Comparison of ENCODE assay signal across 1 cellular context in the genomic region with DNA sequence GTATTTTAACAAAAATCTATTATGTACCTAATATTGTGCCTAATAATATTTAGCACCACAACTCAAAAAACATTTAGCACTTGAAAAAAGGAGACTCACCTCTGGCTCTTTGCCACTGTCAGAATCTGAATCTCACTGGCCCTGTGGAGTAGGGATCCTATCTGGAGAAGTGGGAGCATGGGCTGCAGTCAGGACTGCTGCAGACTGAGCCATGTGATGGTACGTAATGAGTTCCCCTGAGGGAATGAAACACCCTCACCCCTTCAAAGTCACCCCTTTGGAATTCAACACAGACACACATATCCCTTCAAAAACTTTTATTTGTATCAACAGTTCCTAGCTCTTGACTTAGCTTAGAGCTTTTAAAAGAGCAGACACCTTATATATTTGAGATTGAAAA.
TF ChIP-seq lines count a peak whose summit lies in the region.

No MANE protein-coding gene starts in this region.

TF ChIP-seq in IMR-90, 13 proteins besides CTCF, POLR2A, EP300 and RAD21:
- peak; percentile 36; the same call in 1 of the 2 replicates for TF ChIP-seq FOS (IDR thresholded peaks at IDR 0.05; ENCODE audit: low read depth, low read length)
- TF ChIP-seq MAFK (IDR thresholded peaks at IDR 0.05; ENCODE audit: low read depth, low read length), result no peak
- TF ChIP-seq MAZ (IDR thresholded peaks at IDR 0.05; ENCODE audit: borderline replicate concordance, low read depth, low read length), result no peak
- no peak for TF ChIP-seq RFX5 (IDR thresholded peaks at IDR 0.05; ENCODE audit: low read depth, low read length)
- no peak for TF ChIP-seq RCOR1 (IDR thresholded peaks at IDR 0.05; ENCODE audit: insufficient replicate concordance, low read length)
- TF ChIP-seq SMC3 (IDR thresholded peaks at IDR 0.05; ENCODE audit: low read depth, low read length), result no peak
- TF ChIP-seq, protein P1, sequence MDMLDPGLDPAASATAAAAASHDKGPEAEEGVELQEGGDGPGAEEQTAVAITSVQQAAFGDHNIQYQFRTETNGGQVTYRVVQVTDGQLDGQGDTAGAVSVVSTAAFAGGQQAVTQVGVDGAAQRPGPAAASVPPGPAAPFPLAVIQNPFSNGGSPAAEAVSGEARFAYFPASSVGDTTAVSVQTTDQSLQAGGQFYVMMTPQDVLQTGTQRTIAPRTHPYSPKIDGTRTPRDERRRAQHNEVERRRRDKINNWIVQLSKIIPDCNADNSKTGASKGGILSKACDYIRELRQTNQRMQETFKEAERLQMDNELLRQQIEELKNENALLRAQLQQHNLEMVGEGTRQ (IDR thresholded peaks at IDR 0.05; ENCODE audit: low read depth, low read length), result peak; percentile 81
- no peak for TF ChIP-seq CEBPB (IDR thresholded peaks at IDR 0.05; ENCODE audit: low read depth, low read length)
- TF ChIP-seq, protein P2, sequence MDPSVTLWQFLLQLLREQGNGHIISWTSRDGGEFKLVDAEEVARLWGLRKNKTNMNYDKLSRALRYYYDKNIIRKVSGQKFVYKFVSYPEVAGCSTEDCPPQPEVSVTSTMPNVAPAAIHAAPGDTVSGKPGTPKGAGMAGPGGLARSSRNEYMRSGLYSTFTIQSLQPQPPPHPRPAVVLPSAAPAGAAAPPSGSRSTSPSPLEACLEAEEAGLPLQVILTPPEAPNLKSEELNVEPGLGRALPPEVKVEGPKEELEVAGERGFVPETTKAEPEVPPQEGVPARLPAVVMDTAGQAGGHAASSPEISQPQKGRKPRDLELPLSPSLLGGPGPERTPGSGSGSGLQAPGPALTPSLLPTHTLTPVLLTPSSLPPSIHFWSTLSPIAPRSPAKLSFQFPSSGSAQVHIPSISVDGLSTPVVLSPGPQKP (IDR thresholded peaks at IDR 0.05; ENCODE audit: borderline replicate concordance, low read depth, low read length), result no peak
- no peak for TF ChIP-seq CHD1 (IDR thresholded peaks at IDR 0.05; ENCODE audit: low read depth, low read length)
- no peak for TF ChIP-seq NFE2L2 (IDR thresholded peaks at IDR 0.05; ENCODE audit: low read depth, low read length)
- TF ChIP-seq MXI1 (IDR thresholded peaks at IDR 0.05; ENCODE audit: borderline replicate concordance, low read depth, low read length), result peak; percentile 70
- TF ChIP-seq BHLHE40 (IDR thresholded peaks at IDR 0.05; ENCODE audit: low read depth, low read length), result no peak
